Comparison of ENCODE assay signal across 9 cellular contexts in genomic region chr7:68833442-68833841, GRCh38.
"Had no signal": no experiment of that assay in that cellular context is flagged by ENCODE, and none has a peak within 500 bp of the region (broad histone marks: within the 10 kb centered on the region; RNA-seq: fewer than 3 reads in every experiment).

No MANE protein-coding gene starts in this region.

- H3K9me3 ChIP-seq: HAP-1 had no signal

- DNase-seq: GM23248, GOT3, H7, HFFc6, IMR-90, KG1 had no signal

- H3K36me3 ChIP-seq: HAP-1 had no signal

- H3K4me3 ChIP-seq: GM23248, HAP-1, K562 had no signal

- ATAC-seq: HCT116, K562 had no signal
